In genomic region chr6:47479874-47480273, GRCh38 we compare ENCODE assay signal across 10 cellular contexts. TPM values are rescaled to one million over a fixed set of nuclear protein-coding genes. Genes with fewer than 3 reads are reported as not detected.
DNase-seq lines count a peak whose midpoint lies in the region; ATAC-seq, FAIRE-seq and TF ChIP-seq lines count a peak whose summit lies in the region.
"Had no signal": no experiment of that assay in that cellular context is flagged by ENCODE, and none has a peak within 500 bp of the region (broad histone marks: within the 10 kb centered on the region; RNA-seq: fewer than 3 reads in every experiment).

No MANE protein-coding gene starts in this region.

- no peaks in the 10 kb centered on the region for H3K36me3 ChIP-seq in HepG2 (replicated peaks in 1 of 2; ENCODE audit: control insufficient read depth in 1 of 2, insufficient read depth in 2 of 2, low read length in 2 of 2)
- H3K36me3 ChIP-seq in right lobe of liver, result no peaks in the 10 kb centered on the region
- no peaks in the 10 kb centered on the region for H3K36me3 ChIP-seq in keratinocyte (ENCODE audit: control insufficient read depth in 2 of 2, extremely low read depth in 1 of 2, insufficient read depth in 2 of 2, low read length in 2 of 2)
- no peaks in the 10 kb centered on the region for H3K36me3 ChIP-seq in ascending aorta

- no peak for DNase-seq in HepG2 (ENCODE audit: low spot score)
- DNase-seq in right lobe of liver, result no peak
- no peak for DNase-seq in activated T-helper 1 cell treated with anti-CD3 and anti-CD28 coated beads, Interleukin-12 subunit alpha, Interleukin-12 subunit beta, Interleukin-2, Interleukin-4 antibody, amounts not matched to agents 30 ng/mL and 10 ng/mL and 1 ng/mL, durations not matched to agents 14 hours and 24 hours and 36 hours (ENCODE audit: low spot score)
- DNase-seq in keratinocyte (ENCODE audit: low read depth, low spot score), result no peak
- no peak for DNase-seq in type B pancreatic cell (ENCODE audit: extremely low spot score, unreplicated experiment)
- DNase-seq in NCI-H1048 (lab: John Stamatoyannopoulos, UW), result no peak
- DNase-seq in ascending aorta (ENCODE audit: low spot score in 2 of 2), result no peak
- DNase-seq: dorsolateral prefrontal cortex had no signal

- H3K9me3 Mint-ChIP-seq in activated T-helper 1 cell treated with anti-CD3 and anti-CD28 coated beads, Interleukin-12 subunit alpha, Interleukin-12 subunit beta, Interleukin-2, Interleukin-4 antibody, amounts not matched to agents 30 ng/mL and 10 ng/mL and 1 ng/mL, durations not matched to agents 14 hours and 24 hours and 36 hours, result no peaks in the 10 kb centered on the region
- no peaks in the 10 kb centered on the region for H3K9me3 Mint-ChIP-seq in type B pancreatic cell

- peak overlapping the region; percentile 28 for H3K4me3 Mint-ChIP-seq in activated T-helper 1 cell treated with anti-CD3 and anti-CD28 coated beads, Interleukin-12 subunit alpha, Interleukin-12 subunit beta, Interleukin-2, Interleukin-4 antibody, amounts not matched to agents 30 ng/mL and 10 ng/mL and 1 ng/mL, durations not matched to agents 14 hours and 24 hours and 36 hours
- H3K4me3 Mint-ChIP-seq in type B pancreatic cell, result peak overlapping the region; percentile 98

- H3K9me1 ChIP-seq in keratinocyte (ENCODE audit: control insufficient read depth, extremely low read depth, insufficient read depth, low read length), result peaks cover 5% of the 10 kb centered on the region

- H3K4me1 Mint-ChIP-seq in activated T-helper 1 cell treated with anti-CD3 and anti-CD28 coated beads, Interleukin-12 subunit alpha, Interleukin-12 subunit beta, Interleukin-2, Interleukin-4 antibody, amounts not matched to agents 30 ng/mL and 10 ng/mL and 1 ng/mL, durations not matched to agents 14 hours and 24 hours and 36 hours (ENCODE audit: low read depth), result peaks cover 64% of the 10 kb centered on the region
- peaks cover 40% of the 10 kb centered on the region for H3K4me1 Mint-ChIP-seq in type B pancreatic cell (ENCODE audit: unreplicated experiment)

- H3K27ac Mint-ChIP-seq in activated T-helper 1 cell treated with anti-CD3 and anti-CD28 coated beads, Interleukin-12 subunit alpha, Interleukin-12 subunit beta, Interleukin-2, Interleukin-4 antibody, amounts not matched to agents 30 ng/mL and 10 ng/mL and 1 ng/mL, durations not matched to agents 14 hours and 24 hours and 36 hours, result no peak overlapping the region
- peak overlapping the region; percentile 24 for H3K27ac Mint-ChIP-seq in type B pancreatic cell

- H3K27me3 Mint-ChIP-seq in activated T-helper 1 cell treated with anti-CD3 and anti-CD28 coated beads, Interleukin-12 subunit alpha, Interleukin-12 subunit beta, Interleukin-2, Interleukin-4 antibody, amounts not matched to agents 30 ng/mL and 10 ng/mL and 1 ng/mL, durations not matched to agents 14 hours and 24 hours and 36 hours (ENCODE audit: insufficient read depth), result peaks cover 2% of the 10 kb centered on the region
- H3K27me3 Mint-ChIP-seq in type B pancreatic cell, result no peaks in the 10 kb centered on the region

- no peak for TF ChIP-seq RAD21 in HepG2 (CRISPR knock-in tag; IDR thresholded peaks at IDR 0.05)

- H3K4me2 ChIP-seq in HepG2 (ENCODE audit: low read depth, low read length) (peak overlapping the region; percentile 92), keratinocyte (ENCODE audit: control insufficient read depth, extremely low read depth, insufficient read depth, low read depth, low read length) (peak overlapping the region; percentile 90)

- no TSS peak for BruUV-seq in HepG2 (replicated peaks; lab: Mats Ljungman, UMichigan)

- TF ChIP-seq CTCF in HepG2 (CRISPR knock-in tag; IDR thresholded peaks at IDR 0.05), result no peak
- no peak for TF ChIP-seq CTCF in right lobe of liver (IDR thresholded peaks at IDR 0.05)
- TF ChIP-seq CTCF in keratinocyte (optimal IDR thresholded peaks at IDR 0.05 in 1 of 3, IDR thresholded peaks at IDR 0.05 in 1 of 3, conservative IDR thresholded peaks at IDR 0.05 in 1 of 3; ENCODE audit: extremely low read depth in 1 of 3, insufficient read depth in 2 of 3, low read length in 3 of 3), result no peak
- TF ChIP-seq CTCF in type B pancreatic cell (conservative IDR thresholded peaks at IDR 0.05), result no peak
- TF ChIP-seq CTCF in ascending aorta (IDR thresholded peaks at IDR 0.05), result no peak

- H3K36me3 Mint-ChIP-seq in activated T-helper 1 cell treated with anti-CD3 and anti-CD28 coated beads, Interleukin-12 subunit alpha, Interleukin-12 subunit beta, Interleukin-2, Interleukin-4 antibody, amounts not matched to agents 30 ng/mL and 10 ng/mL and 1 ng/mL, durations not matched to agents 14 hours and 24 hours and 36 hours (ENCODE audit: low read depth), result peaks cover 2% of the 10 kb centered on the region
- H3K36me3 Mint-ChIP-seq in type B pancreatic cell, result no peaks in the 10 kb centered on the region

- H2AFZ ChIP-seq in HepG2 (ENCODE audit: low read length), result no peak overlapping the region
- H2AFZ ChIP-seq in keratinocyte (ENCODE audit: control insufficient read depth, low read length), result no peak overlapping the region

- peak overlapping the region; percentile 92 for H3K9ac ChIP-seq in HepG2 (ENCODE audit: insufficient read depth, low read depth, low read length)
- H3K9ac ChIP-seq in keratinocyte (ENCODE audit: control insufficient read depth, extremely low read depth, insufficient read depth, low read length), result peak overlapping the region; percentile 83

- ATAC-seq in HepG2 (no peak), right lobe of liver (no peak), HG02840 (IDR thresholded peaks at IDR 0.05; ENCODE audit: low FRiP score, unreplicated experiment) (no peak)
- ATAC-seq: activated CD4-positive, CD25-positive, alpha-beta regulatory T cell treated with anti-CD3 and anti-CD28 coated beads, Interleukin-2, amount 50 U/mL, for 24 hours had no signal

- no peaks in the 10 kb centered on the region; a peak in 1 of 5 replicates for H3K27me3 ChIP-seq in HepG2 (ENCODE audit: control insufficient read depth in 1 of 2, insufficient read depth in 2 of 2, low read length in 2 of 2)
- no peaks in the 10 kb centered on the region for H3K27me3 ChIP-seq in right lobe of liver
- no peaks in the 10 kb centered on the region for H3K27me3 ChIP-seq in keratinocyte (ENCODE audit: control insufficient read depth, extremely low read depth, insufficient read depth, low read length)
- H3K27me3 ChIP-seq in ascending aorta, result no peaks in the 10 kb centered on the region
- H3K27me3 ChIP-seq: dorsolateral prefrontal cortex had no signal

- POLR2A ChIA-PET in HepG2 (lab: Yijun Ruan, JAX), result no interaction called here

- CTCF ChIA-PET in HepG2 (lab: Yijun Ruan, JAX; ENCODE audit: low intra/inter-chr PET ratio, low total read pairs), result no interaction called here

- no peaks in the 10 kb centered on the region for H3K9me3 ChIP-seq in HepG2 (ENCODE audit: low read length)
- H3K9me3 ChIP-seq in right lobe of liver, result no peaks in the 10 kb centered on the region
- H3K9me3 ChIP-seq in keratinocyte (ENCODE audit: control insufficient read depth, low read depth, low read length), result no peaks in the 10 kb centered on the region
- H3K9me3 ChIP-seq in ascending aorta, result no peaks in the 10 kb centered on the region

- no peak for TF ChIP-seq EP300 in HepG2 (IDR thresholded peaks at IDR 0.05; ENCODE audit: low read depth in 2 of 2, low read length in 2 of 2)
- TF ChIP-seq EP300 in HepG2 (CRISPR knock-in tag; IDR thresholded peaks at IDR 0.05; ENCODE audit: borderline replicate concordance), result no peak

- H3K4me1 ChIP-seq in HepG2 (ENCODE audit: insufficient read depth, low read length) (peaks cover 62% of the 10 kb centered on the region), right lobe of liver (peaks cover 0 to 40% (median 13%) of the 10 kb centered on the region in 4 donors), keratinocyte (ENCODE audit: control insufficient read depth, extremely low read depth, insufficient read depth, low read length) (peaks cover 52% of the 10 kb centered on the region), ascending aorta (peaks cover 0 to 3% of the 10 kb centered on the region in 2 donors)

- H3K27ac ChIP-seq in HepG2 (ENCODE audit: extremely low read length, insufficient read depth, low read length) (peak overlapping the region; percentile 93), right lobe of liver (no peak overlapping the region), keratinocyte (ENCODE audit: control insufficient read depth, insufficient read depth, low read length) (peak overlapping the region; percentile 12), ascending aorta (no peak overlapping the region)

- peak overlapping the region; percentile 91 to 94 (median 93) for H3K4me3 ChIP-seq in HepG2 (replicated peaks in 1 of 3; ENCODE audit: insufficient read depth in 1 of 3, low read depth in 2 of 3, low read length in 3 of 3)
- H3K4me3 ChIP-seq in right lobe of liver, result no peak overlapping the region
- H3K4me3 ChIP-seq in keratinocyte (ENCODE audit: control insufficient read depth in 2 of 3, extremely low read depth in 1 of 3, insufficient read depth in 2 of 3, low read depth in 1 of 3, low read length in 3 of 3), result peak overlapping the region; percentile 5 to 100 (median 95)
- H3K4me3 ChIP-seq in ascending aorta, result no peak overlapping the region

- FAIRE-seq in HepG2 (lab: Jason Lieb, UNC), result no peak
- FAIRE-seq in keratinocyte (lab: Jason Lieb, UNC), result no peak

- H3K79me2 ChIP-seq in HepG2 (ENCODE audit: insufficient read depth, low read length) (peaks cover 67% of the 10 kb centered on the region), keratinocyte (ENCODE audit: control insufficient read depth, insufficient read depth, low read length) (peaks cover 67% of the 10 kb centered on the region)

- WGBS in HepG2 (ENCODE audit: low lambda C conversion rate), result 21% methylated on average over 3 of the region's 3 CpGs
- WGBS in right lobe of liver (ENCODE audit: insufficient coverage, low coverage, low lambda C conversion rate, missing lambda C conversion rate), result 26% methylated on average over 3 of the region's 3 CpGs

- dilution Hi-C loops in keratinocyte (cut with MboI; ENCODE audit: extremely low pct_ligation_motif_present, low sequenced_read_pairs), result no loop called here

- TF ChIP-seq POLR2A in HepG2 (IDR thresholded peaks at IDR 0.05; ENCODE audit: insufficient read depth in 1 of 2, low read depth in 2 of 2, low read length in 2 of 2) (no peak), right lobe of liver (IDR thresholded peaks at IDR 0.05) (no peak)

- H4K20me1 ChIP-seq in HepG2 (ENCODE audit: insufficient read depth, low read length) (peaks cover 47% of the 10 kb centered on the region), keratinocyte (ENCODE audit: control insufficient read depth, extremely low read depth, insufficient read depth, low read length) (peaks cover 15% of the 10 kb centered on the region)

- in situ Hi-C loops in HepG2 (cut with HindIII; ENCODE audit: extremely low pct_ligation_motif_present, low pct_unique_long_range_greater_than_20kb), result no loop called here

- intact Hi-C loops in HepG2 (cut with micrococcal nuclease; ENCODE audit: unreplicated experiment), result loop anchor here (5.0 kb wide), 2 partner anchors 37 to 403 kb away; no protein-coding TSS in a partner anchor
- intact Hi-C loops in right lobe of liver (cut with DNase I), result no loop called here
- intact Hi-C loops in activated T-helper 1 cell treated with anti-CD3 and anti-CD28 coated beads, Interleukin-12 subunit alpha, Interleukin-12 subunit beta, Interleukin-2, Interleukin-4 antibody, amounts not matched to agents 30 ng/mL and 10 ng/mL and 1 ng/mL, durations not matched to agents 14 hours and 24 hours and 36 hours (cut with micrococcal nuclease), result loop anchor here (2.0 to 5.0 kb wide), 2 partner anchors 92 to 169 kb away; no protein-coding TSS in a partner anchor
- intact Hi-C loops in ascending aorta (cut with DNase I), result loop anchor here (5.0 to 10.0 kb wide), 2 partner anchors 37 to 1345 kb away; no protein-coding TSS in a partner anchor

RNA-seq across cellular contexts. Expression of gene CD2AP, which starts 2.3 kb away (rescaled TPM):
- total RNA-seq in HepG2 (2016; rRNA removed; fragmentation: Illumina TruSeq; extraction: Trizol), result 31.9 and 40.1 TPM in 2 replicates
- total RNA-seq in HepG2 (2016; cell fraction: cytosol; rRNA removed; fragmentation: Illumina TruSeq; extraction: Trizol; ENCODE audit: low read depth), result 12.4 and 19.0 TPM in 2 replicates
- 30.7 and 38.4 TPM in 2 replicates for total RNA-seq in HepG2 (2016; cell fraction: insoluble cytoplasmic fraction; rRNA removed; fragmentation: Illumina TruSeq; extraction: Trizol)
- 12.4 and 12.6 TPM in 2 replicates for total RNA-seq in HepG2 (2016; cell fraction: membrane; rRNA removed; fragmentation: Illumina TruSeq; extraction: Trizol)
- 42.9 and 47.2 TPM in 2 replicates for total RNA-seq in HepG2 (2016; cell fraction: nucleus; rRNA removed; fragmentation: Illumina TruSeq; extraction: Trizol)
- 6.0 and 8.6 TPM in 2 replicates for polyA plus RNA-seq in HepG2 (2011; rRNA removed)
- 2.4 and 4.1 TPM in 2 replicates for polyA plus RNA-seq in HepG2 (2011; cell fraction: cytosol; rRNA removed)
- polyA plus RNA-seq in HepG2 (2011; cell fraction: nucleus; rRNA removed), result 5.8 and 8.0 TPM in 2 replicates
- polyA plus RNA-seq in HepG2 (2012), result 20.4 and 25.9 TPM in 2 replicates
- polyA plus RNA-seq in HepG2 (2016; cell fraction: cytosol; fragmentation: Illumina TruSeq; extraction: Trizol; ENCODE audit: low read depth), result 1.0 and 1.1 TPM in 2 replicates
- polyA plus RNA-seq in HepG2 (2016; cell fraction: insoluble cytoplasmic fraction; fragmentation: Illumina TruSeq; extraction: Trizol; ENCODE audit: low read depth), result 41.6 and 46.6 TPM in 2 replicates
- 5.3 and 5.7 TPM in 2 replicates for polyA plus RNA-seq in HepG2 (2016; cell fraction: membrane; fragmentation: Illumina TruSeq; extraction: Trizol; ENCODE audit: low read depth)
- 31.0 and 34.8 TPM in 2 replicates for polyA plus RNA-seq in HepG2 (2016; cell fraction: nucleus; fragmentation: Illumina TruSeq; extraction: Trizol; ENCODE audit: insufficient read depth, low read depth)
- 1.9 and 2.4 TPM in 2 replicates for polyA minus RNA-seq in HepG2 (2011; rRNA and poly(A)+ RNA removed; ENCODE audit: low replicate concordance)
- 9.9 and 10.5 TPM in 2 replicates for polyA minus RNA-seq in HepG2 (2011; cell fraction: cytosol; rRNA and poly(A)+ RNA removed)
- polyA minus RNA-seq in HepG2 (2011; cell fraction: nucleus; rRNA and poly(A)+ RNA removed), result 84.8 and 85.6 TPM in 2 replicates
- total RNA-seq in right lobe of liver, result 10 to 100 TPM; 12.0 to 24.8 (median 15.1) TPM
- 27.3 and 29.3 TPM in 2 replicates for total RNA-seq in activated T-helper 1 cell treated with anti-CD3 and anti-CD28 coated beads, Interleukin-12 subunit alpha, Interleukin-12 subunit beta, Interleukin-2, Interleukin-4 antibody, amounts not matched to agents 30 ng/mL and 10 ng/mL and 1 ng/mL, durations not matched to agents 14 hours and 24 hours and 36 hours
- polyA plus RNA-seq in keratinocyte, result 13.7 to 23.9 TPM (median 15.9 TPM) in 3 replicates
- polyA plus RNA-seq in keratinocyte (2011; ENCODE audit: low read depth), result 82.9 TPM
- 14.4 and 25.9 TPM in 2 replicates for polyA plus RNA-seq in keratinocyte (2011; cell fraction: cytosol; rRNA removed)
- 15.8 and 22.2 TPM in 2 replicates for polyA plus RNA-seq in keratinocyte (2011; cell fraction: nucleus; rRNA removed)
- polyA plus RNA-seq in keratinocyte (2012; ENCODE audit: low replicate concordance), result 15.2 and 21.2 TPM in 2 replicates
- 2.0 to 13.8 TPM (median 6.8 TPM) in 3 replicates for polyA minus RNA-seq in keratinocyte
- 15.9 TPM for polyA minus RNA-seq in keratinocyte (2011; cell fraction: cytosol; rRNA and poly(A)+ RNA removed)
- 20.0 and 33.7 TPM in 2 replicates for polyA minus RNA-seq in keratinocyte (2011; cell fraction: nucleus; rRNA and poly(A)+ RNA removed)
- 29.5 and 49.1 TPM in 2 replicates for total RNA-seq in type B pancreatic cell (ENCODE audit: low replicate concordance)
- total RNA-seq in ascending aorta, result 18.9 TPM

Comparison
In these comparisons a context has a peak if more than half of its experiments do, and no peak if none do; other contexts are left out.
1. H3K27ac ChIP-seq: peak in HepG2 (single experiment) and keratinocyte (single experiment); none in right lobe of liver (0 of 3) and ascending aorta (0 of 2).
2. H3K4me3 ChIP-seq: peak in HepG2 (3 of 3) and keratinocyte (3 of 3); none in right lobe of liver (0 of 3) and ascending aorta (0 of 2).
3. intact Hi-C loops: an anchor here in HepG2 (5.0 kb wide), activated T-helper 1 cell treated with anti-CD3 and anti-CD28 coated beads, Interleukin-12 subunit alpha, Interleukin-12 subunit beta, Interleukin-2, Interleukin-4 antibody, amounts not matched to agents 30 ng/mL and 10 ng/mL and 1 ng/mL, durations not matched to agents 14 hours and 24 hours and 36 hours (2.0 to 5.0 kb wide) and ascending aorta (5.0 to 10.0 kb wide); none called in right lobe of liver.